Comparison of ENCODE assay signal across 1 cellular context in the genomic region with DNA sequence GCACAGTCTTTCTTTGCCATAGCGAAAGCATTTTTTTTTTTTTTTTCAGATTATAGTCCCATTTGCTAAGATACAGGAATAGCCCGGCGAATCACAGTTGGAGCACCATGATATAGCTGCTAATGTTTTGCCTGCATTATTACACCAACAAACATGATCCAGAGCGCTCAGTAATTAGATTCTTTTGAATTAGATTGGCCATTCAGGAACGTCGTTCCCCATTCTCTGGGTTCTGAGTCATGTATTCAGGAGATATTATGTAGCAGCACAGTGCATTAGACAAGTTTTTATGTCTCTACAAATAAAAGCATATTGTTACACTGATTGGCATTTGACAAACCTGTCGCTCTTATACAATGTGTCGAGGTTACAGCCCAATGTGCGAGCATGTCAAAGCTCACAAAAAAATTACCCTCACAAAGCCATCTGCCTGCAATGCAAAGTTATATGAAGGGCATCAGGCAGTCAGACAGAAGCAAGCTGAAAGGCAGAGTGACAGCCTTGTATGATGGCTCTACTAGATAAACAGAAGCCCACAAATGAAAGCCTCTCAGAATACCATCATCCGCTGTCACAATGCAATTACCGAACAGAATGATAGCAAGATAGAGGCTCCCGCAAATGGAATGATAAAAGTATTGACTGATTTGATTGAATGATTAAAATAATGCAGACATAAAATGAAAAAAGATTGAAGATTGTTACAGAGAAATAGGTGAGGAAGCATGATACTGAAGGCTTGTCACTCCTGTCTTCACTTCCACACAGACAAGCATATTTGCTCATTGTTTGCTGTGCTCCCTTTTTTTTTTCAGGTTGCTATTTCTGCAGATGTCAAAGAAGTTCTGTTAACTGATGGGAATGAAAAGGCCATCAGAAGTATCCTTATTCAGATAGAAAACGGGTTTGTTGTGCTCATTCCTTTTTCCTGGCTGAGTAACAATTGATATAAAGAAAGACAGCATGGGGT.
TF ChIP-seq lines count a peak whose summit lies in the region.

No MANE protein-coding gene starts in this region.

TF ChIP-seq in HepG2, 621 proteins besides CTCF, POLR2A, EP300 and RAD21:
- TF ChIP-seq ZNF782 (CRISPR knock-in tag; IDR thresholded peaks at IDR 0.05; ENCODE audit: borderline replicate concordance) (no peak), KLF13 (CRISPR knock-in tag; IDR thresholded peaks at IDR 0.05) (no peak), ZFX (CRISPR knock-in tag; IDR thresholded peaks at IDR 0.05; ENCODE audit: low read depth) (no peak), HNRNPH1 (optimal IDR thresholded peaks at IDR 0.05; ENCODE audit: low read depth, low read length) (no peak), GABPA (IDR thresholded peaks at IDR 0.05; ENCODE audit: low read depth, low read length) (no peak), GABPA (CRISPR knock-in tag; IDR thresholded peaks at IDR 0.05; ENCODE audit: low read depth) (no peak), RBM39 (IDR thresholded peaks at IDR 0.05; ENCODE audit: low read depth, low read length, poor library complexity, severe bottlenecking) (no peak), HNRNPLL (IDR thresholded peaks at IDR 0.05; ENCODE audit: low read depth, low read length, poor library complexity, severe bottlenecking) (no peak), SRSF9 (IDR thresholded peaks at IDR 0.05; ENCODE audit: borderline replicate concordance, insufficient read depth, low read depth, low read length, poor library complexity, severe bottlenecking) (no peak), ZNF354B (CRISPR knock-in tag; IDR thresholded peaks at IDR 0.05) (no peak)
- TF ChIP-seq, protein P1, sequence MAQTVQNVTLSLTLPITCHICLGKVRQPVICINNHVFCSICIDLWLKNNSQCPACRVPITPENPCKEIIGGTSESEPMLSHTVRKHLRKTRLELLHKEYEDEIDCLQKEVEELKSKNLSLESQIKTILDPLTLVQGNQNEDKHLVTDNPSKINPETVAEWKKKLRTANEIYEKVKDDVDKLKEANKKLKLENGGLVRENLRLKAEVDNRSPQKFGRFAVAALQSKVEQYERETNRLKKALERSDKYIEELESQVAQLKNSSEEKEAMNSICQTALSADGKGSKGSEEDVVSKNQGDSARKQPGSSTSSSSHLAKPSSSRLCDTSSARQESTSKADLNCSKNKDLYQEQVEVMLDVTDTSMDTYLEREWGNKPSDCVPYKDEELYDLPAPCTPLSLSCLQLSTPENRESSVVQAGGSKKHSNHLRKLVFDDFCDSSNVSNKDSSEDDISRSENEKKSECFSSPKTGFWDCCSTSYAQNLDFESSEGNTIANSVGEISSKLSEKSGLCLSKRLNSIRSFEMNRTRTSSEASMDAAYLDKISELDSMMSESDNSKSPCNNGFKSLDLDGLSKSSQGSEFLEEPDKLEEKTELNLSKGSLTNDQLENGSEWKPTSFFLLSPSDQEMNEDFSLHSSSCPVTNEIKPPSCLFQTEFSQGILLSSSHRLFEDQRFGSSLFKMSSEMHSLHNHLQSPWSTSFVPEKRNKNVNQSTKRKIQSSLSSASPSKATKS (CRISPR knock-in tag; IDR thresholded peaks at IDR 0.05): no peak
- TF ChIP-seq, protein P2, sequence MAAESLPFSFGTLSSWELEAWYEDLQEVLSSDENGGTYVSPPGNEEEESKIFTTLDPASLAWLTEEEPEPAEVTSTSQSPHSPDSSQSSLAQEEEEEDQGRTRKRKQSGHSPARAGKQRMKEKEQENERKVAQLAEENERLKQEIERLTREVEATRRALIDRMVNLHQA (CRISPR knock-in tag; IDR thresholded peaks at IDR 0.05): no peak
- TF ChIP-seq, protein P3, sequence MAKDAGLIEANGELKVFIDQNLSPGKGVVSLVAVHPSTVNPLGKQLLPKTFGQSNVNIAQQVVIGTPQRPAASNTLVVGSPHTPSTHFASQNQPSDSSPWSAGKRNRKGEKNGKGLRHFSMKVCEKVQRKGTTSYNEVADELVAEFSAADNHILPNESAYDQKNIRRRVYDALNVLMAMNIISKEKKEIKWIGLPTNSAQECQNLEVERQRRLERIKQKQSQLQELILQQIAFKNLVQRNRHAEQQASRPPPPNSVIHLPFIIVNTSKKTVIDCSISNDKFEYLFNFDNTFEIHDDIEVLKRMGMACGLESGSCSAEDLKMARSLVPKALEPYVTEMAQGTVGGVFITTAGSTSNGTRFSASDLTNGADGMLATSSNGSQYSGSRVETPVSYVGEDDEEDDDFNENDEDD (CRISPR knock-in tag; IDR thresholded peaks at IDR 0.05; ENCODE audit: borderline replicate concordance): no peak
